8 cellular contexts compared by ENCODE assay signal in the genomic region with DNA sequence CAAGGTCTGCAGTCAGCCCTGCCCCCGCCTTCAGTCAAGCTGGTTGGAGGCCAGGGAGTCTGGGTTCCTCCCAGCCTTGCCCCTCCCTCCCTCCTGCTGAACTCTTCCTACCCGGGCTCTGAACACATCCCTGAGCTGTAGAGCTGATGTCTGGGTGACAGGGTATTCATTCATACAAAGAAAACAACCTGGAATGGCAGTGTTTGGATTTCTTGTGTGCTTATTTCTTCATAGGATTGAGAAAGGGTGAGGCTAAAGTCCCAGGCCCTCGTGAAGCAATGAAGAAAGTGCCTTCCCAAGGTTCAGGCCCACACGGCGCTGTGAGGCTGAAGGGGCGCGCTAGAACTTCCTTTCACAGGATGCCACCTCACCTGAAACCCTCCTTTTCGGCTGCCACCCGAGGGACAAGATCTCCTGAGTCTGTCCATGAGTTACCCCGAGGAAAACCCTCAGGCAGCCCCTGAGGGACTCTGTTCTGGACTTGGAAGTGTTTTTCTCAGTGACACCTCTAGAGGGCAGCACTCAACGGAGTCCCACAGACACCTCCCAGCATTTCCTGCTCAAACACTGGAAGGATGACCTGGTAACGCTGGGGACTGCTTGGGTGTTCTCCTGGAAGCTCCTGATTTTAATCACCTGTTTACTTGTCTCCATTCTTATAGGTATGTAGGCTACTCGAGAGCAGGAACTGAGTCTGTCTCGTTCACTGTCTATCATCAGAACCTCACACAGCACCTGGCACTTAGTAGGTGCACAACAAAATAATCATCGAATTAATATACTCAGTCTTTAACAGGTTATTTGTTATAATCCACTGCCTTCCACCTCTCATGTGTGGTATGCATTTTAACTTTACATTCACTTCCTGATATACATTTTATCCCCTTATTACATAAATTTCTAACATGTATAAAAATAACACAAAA. TPM values are rescaled to one million over a fixed set of nuclear protein-coding genes. Genes with fewer than 3 reads are reported as not detected.
A peak's percentile ranks its signal among the peaks of the same experiment; 100 is the strongest.
DNase-seq lines count a peak whose midpoint lies in the region; ATAC-seq and TF ChIP-seq lines count a peak whose summit lies in the region.

No MANE protein-coding gene starts in this region.

- no peak overlapping the region for H2AK9ac ChIP-seq in IMR-90 (replicated peaks; ENCODE audit: low read depth, low read length, poor library complexity)

- H4K5ac ChIP-seq in IMR-90 (ENCODE audit: low read depth, low read length) = no peak overlapping the region

- H3K9me3 ChIP-seq in DND-41 (ENCODE audit: insufficient read depth, low read length, severe bottlenecking) = no peaks in the 10 kb centered on the region
- no peaks in the 10 kb centered on the region for H3K9me3 ChIP-seq in IMR-90 (ENCODE audit: control insufficient read depth, insufficient read depth, low read length)
- H3K9me3 ChIP-seq in SJCRH30 (replicated peaks) = no peaks in the 10 kb centered on the region
- H3K9me3 ChIP-seq in adipocyte (ENCODE audit: control insufficient read depth, low read length) = no peaks in the 10 kb centered on the region
- no peaks in the 10 kb centered on the region for H3K9me3 ChIP-seq in right cardiac atrium (ENCODE audit: control insufficient read depth, low read length)
- no peaks in the 10 kb centered on the region for H3K9me3 ChIP-seq in uterus

- no TSS peak for BruUV-seq in IMR-90 (replicated peaks; lab: Mats Ljungman, UMichigan)

- in situ Hi-C loops in IMR-90 (cut with MboI; ENCODE audit: low sequenced_read_pairs) = no loop called here

- 0 out of 2 replicates have a peak overlapping the region, but pooled peaks have one; percentile 51 for H2AFZ ChIP-seq in DND-41 (ENCODE audit: low read depth, low read length)
- peak overlapping the region; percentile 90 for H2AFZ ChIP-seq in IMR-90 (replicated peaks; ENCODE audit: low read length, poor library complexity)

- no peaks in the 10 kb centered on the region for H3K79me2 ChIP-seq in DND-41 (ENCODE audit: insufficient read depth, low read length)

- POLR2A ChIA-PET in IMR-90 (lab: Charles Lee; ENCODE audit: unreplicated experiment) = no interaction called here

- DNase-seq in DND-41 (peak; percentile 62), IMR-90 (peak; percentile 50), SJCRH30 (peak; percentile 42 to 70), adipocyte (ENCODE audit: low read depth) (peak; percentile 62), right cardiac atrium (peak in 1 of 3 donors; percentile 20), uterus (no peak)
- peak; percentile 18 for DNase-seq in stimulated activated CD4-positive, alpha-beta T cell treated with anti-CD3 and anti-CD28 coated beads, Interleukin-12 subunit alpha, Interleukin-12 subunit beta, amount 100 ng/mL, for 4 hours

- H2BK120ac ChIP-seq in IMR-90 (ENCODE audit: low read depth, low read length) = peak overlapping the region; percentile 81; the same call in 1 of the 2 replicates

- TF ChIP-seq POLR2A in IMR-90 (IDR thresholded peaks at IDR 0.05; ENCODE audit: low read depth, low read length) (no peak), uterus (IDR thresholded peaks at IDR 0.05) (no peak)

- no peak overlapping the region; the same call in 1 of the 2 replicates for H4K91ac ChIP-seq in IMR-90 (ENCODE audit: insufficient read depth, low read depth, low read length)

- H3K4me3 ChIP-seq in DND-41 (ENCODE audit: low read depth in 1 of 2, low read length in 2 of 2) (no peak overlapping the region), IMR-90 (ENCODE audit: insufficient read depth, low read depth, low read length) (no peak overlapping the region), SJCRH30 (no peak overlapping the region), adipocyte (ENCODE audit: low read length) (no peak overlapping the region), right cardiac atrium (ENCODE audit: low read length) (no peak overlapping the region), uterus (no peak overlapping the region)

- H4K8ac ChIP-seq in IMR-90 (ENCODE audit: low read depth in 2 of 2, low read length in 2 of 2) = 0 out of 4 replicates have a peak overlapping the region, but pooled peaks of 1 of the 2 experiments have one; percentile 63

- 10% methylated on average over 2 of the region's 15 CpGs; no CpG with 5 or more reads in 1 of the 2 experiments for WGBS in IMR-90 (ENCODE audit: extremely low coverage in 2 of 2, insufficient read length in 1 of 2), 2 experiments
- WGBS in right cardiac atrium = 39% methylated on average over 15 of the region's 15 CpGs

- no peak overlapping the region; the same call in 1 of the 2 replicates for H2AK5ac ChIP-seq in IMR-90 (ENCODE audit: low read depth, low read length)

- H3K4ac ChIP-seq in IMR-90 (ENCODE audit: low read depth, low read length) = no peak overlapping the region

- no peak overlapping the region for H3K4me2 ChIP-seq in DND-41 (ENCODE audit: insufficient read depth, low read length)
- H3K4me2 ChIP-seq in IMR-90 (ENCODE audit: low read depth, low read length) = no peak overlapping the region

- no peaks in the 10 kb centered on the region for H3K79me1 ChIP-seq in IMR-90 (ENCODE audit: low read depth in 1 of 2, low read length in 2 of 2)

- CTCF ChIA-PET in IMR-90 (lab: Yijun Ruan, JAX) = interaction anchor here (0.5 to 0.7 kb wide), 2 partner anchors 168 to 197 kb away, joined by 3 read pairs; no protein-coding TSS in a partner anchor

- H3K36me3 ChIP-seq in DND-41 (ENCODE audit: insufficient read depth, low read length) (no peaks in the 10 kb centered on the region), IMR-90 (ENCODE audit: control insufficient read depth, insufficient read depth, low read length) (no peaks in the 10 kb centered on the region), SJCRH30 (no peaks in the 10 kb centered on the region), adipocyte (ENCODE audit: control insufficient read depth, insufficient read depth, low read length, severe bottlenecking) (no peaks in the 10 kb centered on the region), uterus (no peaks in the 10 kb centered on the region)

- H3K4me1 ChIP-seq in DND-41 (ENCODE audit: insufficient read depth, low read length) (no peaks in the 10 kb centered on the region), IMR-90 (ENCODE audit: control insufficient read depth, insufficient read depth, low read length) (peaks cover 1% of the 10 kb centered on the region; the same call in 1 of the 2 replicates), SJCRH30 (no peaks in the 10 kb centered on the region), adipocyte (ENCODE audit: control insufficient read depth, insufficient read depth, low read length) (peaks cover 30% of the 10 kb centered on the region), right cardiac atrium (ENCODE audit: control insufficient read depth, insufficient read depth, low read length) (no peaks in the 10 kb centered on the region), uterus (no peaks in the 10 kb centered on the region)

- no peak overlapping the region for H3K9ac ChIP-seq in DND-41 (ENCODE audit: low read depth, low read length)
- H3K9ac ChIP-seq in IMR-90 (ENCODE audit: low read depth, low read length) = no peak overlapping the region
- no peak overlapping the region for H3K9ac ChIP-seq in adipocyte (ENCODE audit: low read length)

- no peaks in the 10 kb centered on the region; the same call in 1 of the 2 replicates for H3K9me1 ChIP-seq in IMR-90 (ENCODE audit: insufficient read depth, low read length)

- no peak overlapping the region for H3K56ac ChIP-seq in IMR-90 (ENCODE audit: extremely low read depth, insufficient read depth, low read length)

- H2BK15ac ChIP-seq in IMR-90 (ENCODE audit: low read depth, low read length) = no peak overlapping the region

- no peak overlapping the region for H3K18ac ChIP-seq in IMR-90 (ENCODE audit: low read depth, low read length)

- no peaks in the 10 kb centered on the region for H3K27me3 ChIP-seq in DND-41 (ENCODE audit: insufficient read depth, low read length, poor library complexity)
- H3K27me3 ChIP-seq in IMR-90 (ENCODE audit: control insufficient read depth, insufficient read depth, low read length) = peaks cover 8% of the 10 kb centered on the region; the same call in 1 of the 2 replicates
- no peaks in the 10 kb centered on the region for H3K27me3 ChIP-seq in SJCRH30
- H3K27me3 ChIP-seq in adipocyte (replicated peaks; ENCODE audit: control insufficient read depth, insufficient read depth, low read length) = no peaks in the 10 kb centered on the region
- no peaks in the 10 kb centered on the region for H3K27me3 ChIP-seq in right cardiac atrium (ENCODE audit: control insufficient read depth, insufficient read depth)
- no peaks in the 10 kb centered on the region for H3K27me3 ChIP-seq in uterus

- H3K14ac ChIP-seq in IMR-90 (replicated peaks; ENCODE audit: low read depth, low read length) = no peak overlapping the region

- H2BK5ac ChIP-seq in IMR-90 (ENCODE audit: low read depth, low read length, poor library complexity, severe bottlenecking) = no peak overlapping the region

- H4K20me1 ChIP-seq in DND-41 (ENCODE audit: insufficient read depth, low read length) = no peaks in the 10 kb centered on the region
- no peaks in the 10 kb centered on the region for H4K20me1 ChIP-seq in IMR-90 (ENCODE audit: insufficient read depth, low read length)

- dilution Hi-C loops in IMR-90 (cut with HindIII; ENCODE audit: low sequenced_read_pairs, unreplicated experiment) = no loop called here

- TF ChIP-seq RAD21 in IMR-90 (IDR thresholded peaks at IDR 0.05; ENCODE audit: low read length) = peak; percentile 53

- H3K27ac ChIP-seq in DND-41 (ENCODE audit: low read length) = no peak overlapping the region
- H3K27ac ChIP-seq in IMR-90 (ENCODE audit: insufficient read depth, low read length) = no peak overlapping the region
- no peak overlapping the region for H3K27ac ChIP-seq in SJCRH30
- H3K27ac ChIP-seq in right cardiac atrium (ENCODE audit: low read length) = no peak overlapping the region
- no peak overlapping the region for H3K27ac ChIP-seq in uterus

- H3K23ac ChIP-seq in IMR-90 (ENCODE audit: low read depth, low read length) = no peak overlapping the region

- ATAC-seq in DND-41 (ENCODE audit: insufficient read depth, low read depth) (peak; percentile 98), GM21360 (IDR thresholded peaks at IDR 0.05; ENCODE audit: unreplicated experiment) (peak; percentile 86), IMR-90 (ENCODE audit: low read depth) (peak; percentile 96), right cardiac atrium (peak; percentile 71 to 87)

- intact Hi-C loops in IMR-90 (cut with micrococcal nuclease) (loop anchor here (5.0 to 10.0 kb wide), 2 partner anchors 177 to 411 kb away; no protein-coding TSS in a partner anchor), right cardiac atrium (cut with DNase I) (no loop called here), uterus (cut with DNase I; ENCODE audit: low total_unique reads) (no loop called here)

- H2BK20ac ChIP-seq in IMR-90 (ENCODE audit: low read depth, low read length) = no peak overlapping the region

- TF ChIP-seq CTCF in DND-41 (IDR thresholded peaks at IDR 0.05; ENCODE audit: borderline replicate concordance, extremely low read depth, low read length, poor library complexity, severe bottlenecking) (peak; percentile 75), IMR-90 (conservative IDR thresholded peaks at IDR 0.05; ENCODE audit: low read depth, low read length) (peak; percentile 61), uterus (IDR thresholded peaks at IDR 0.05) (peak in 2 of 4 experiments; percentile 10 to 21)

RNA-seq across cellular contexts. Expression of a gene that starts 11.8 kb away (rescaled TPM):
- total RNA-seq in IMR-90 (2012; rRNA removed) = 0.18 and 0.28 TPM in 2 replicates
- 0.31 and 0.32 TPM in 2 replicates for polyA plus RNA-seq in IMR-90 (2012; rRNA removed)
- 0.05 and 0.10 TPM in 2 replicates for polyA plus RNA-seq in IMR-90 (2012; cell fraction: cytosol; rRNA removed)
- polyA plus RNA-seq in IMR-90 (2012; cell fraction: nucleus; rRNA removed; ENCODE audit: low replicate concordance) = not detected in 2 replicates
- total RNA-seq in SJCRH30 (2014; rRNA removed; shearing (Covaris generic)) = not detected in 2 replicates
- not detected for total RNA-seq in right cardiac atrium
- 0.09 TPM for polyA plus RNA-seq in right cardiac atrium
- under 1 TPM in 2 of 4 donors, not detected in 2; 0.90 to 0.95 TPM for total RNA-seq in uterus

RNA-seq across cellular contexts. Expression of a gene that starts 25.2 kb away (rescaled TPM):
- total RNA-seq in IMR-90 (2012; rRNA removed) (not detected in 2 replicates), right cardiac atrium (not detected), uterus (not detected)
- polyA plus RNA-seq in IMR-90 (2012; rRNA removed) (not detected in 2 replicates), right cardiac atrium (not detected)
- polyA plus RNA-seq in IMR-90 (2012; cell fraction: cytosol; rRNA removed) = not detected in 2 replicates
- not detected in 2 replicates for polyA plus RNA-seq in IMR-90 (2012; cell fraction: nucleus; rRNA removed; ENCODE audit: low replicate concordance)
- total RNA-seq in SJCRH30 (2014; rRNA removed; shearing (Covaris generic)) = not detected in 2 replicates

RNA-seq across cellular contexts. Expression of a gene that starts 52.2 kb away (rescaled TPM):
- total RNA-seq in IMR-90 (2012; rRNA removed) = not detected in 2 replicates
- polyA plus RNA-seq in IMR-90 (2012; rRNA removed) = not detected in 2 replicates
- not detected in 2 replicates for polyA plus RNA-seq in IMR-90 (2012; cell fraction: cytosol; rRNA removed)
- polyA plus RNA-seq in IMR-90 (2012; cell fraction: nucleus; rRNA removed; ENCODE audit: low replicate concordance) = not detected in 2 replicates
- not detected in 2 replicates for total RNA-seq in SJCRH30 (2014; rRNA removed; shearing (Covaris generic))
- not detected for total RNA-seq in right cardiac atrium
- polyA plus RNA-seq in right cardiac atrium = not detected
- not detected for total RNA-seq in uterus

Comparison
In these comparisons a context has a peak if more than half of its experiments do, and no peak if none do; other contexts are left out.
1. DNase-seq: peak in DND-41 (single experiment), IMR-90 (single experiment), SJCRH30 (2 of 2), adipocyte (single experiment) and stimulated activated CD4-positive, alpha-beta T cell treated with anti-CD3 and anti-CD28 coated beads, Interleukin-12 subunit alpha, Interleukin-12 subunit beta, amount 100 ng/mL, for 4 hours (single experiment); none in uterus (0 of 2).
2. Peak in every context shown above with its lines, with median percentiles within 50 percentile points of each other: ATAC-seq.